Comparison of ENCODE assay signal across 8 cellular contexts in genomic region chr13:41059466-41059865, GRCh38. TPM values are rescaled to one million over a fixed set of nuclear protein-coding genes. Genes with fewer than 3 reads are reported as not detected.
A peak's percentile ranks its signal among the peaks of the same experiment; 100 is the strongest.
DNase-seq lines count a peak whose midpoint lies in the region; TF ChIP-seq lines count a peak whose summit lies in the region.

No MANE protein-coding gene starts in this region.

- peak overlapping the region; percentile 99 for H3K27ac Mint-ChIP-seq in T-helper 2 cell treated with Interferon-gamma antibody and Interleukin-4, amounts not matched to agents 5 μg/mL and 100 μg/mL, for 36 hours

- H4K8ac ChIP-seq in trophoblast cell (ENCODE audit: low read depth, low read length) = no peak overlapping the region

- POLR2A ChIA-PET in RWPE1 (lab: Yijun Ruan, JAX; ENCODE audit: low non-redundant PET) = no interaction called here

- H2AK5ac ChIP-seq in trophoblast cell (ENCODE audit: low read length) = no peak overlapping the region

- H3K9me3 Mint-ChIP-seq in T-helper 2 cell treated with Interferon-gamma antibody and Interleukin-4, amounts not matched to agents 5 μg/mL and 100 μg/mL, for 36 hours = no peaks in the 10 kb centered on the region

- CTCF ChIA-PET in RWPE1 (lab: Yijun Ruan, JAX) = interaction anchor here (0.6 to 0.8 kb wide), 2 partner anchors 17 to 108 kb away, joined by 4 to 5 read pairs; no protein-coding TSS in a partner anchor

- H3K4me3 ChIP-seq in esophagus (ENCODE audit: low read depth in 1 of 2, low read length in 2 of 2) (peak overlapping the region; percentile 95 to 98), trophoblast cell (ENCODE audit: low read depth, low read length) (no peak overlapping the region)

- H3K9ac ChIP-seq in trophoblast cell (ENCODE audit: low read length) = no peak overlapping the region

- H2BK5ac ChIP-seq in trophoblast cell (ENCODE audit: low read depth, low read length, poor library complexity) = peak overlapping the region; percentile 28

- no peak overlapping the region for H4K91ac ChIP-seq in trophoblast cell (ENCODE audit: low read depth, low read length)

- H3K18ac ChIP-seq in trophoblast cell (ENCODE audit: low read length) = no peak overlapping the region

- no peaks in the 10 kb centered on the region for H3K27me3 Mint-ChIP-seq in T-helper 2 cell treated with Interferon-gamma antibody and Interleukin-4, amounts not matched to agents 5 μg/mL and 100 μg/mL, for 36 hours (ENCODE audit: low read depth)

- H3K27me3 ChIP-seq in esophagus (ENCODE audit: control insufficient read depth in 1 of 2, insufficient read depth in 2 of 2, low read length in 2 of 2) = no peaks in the 10 kb centered on the region
- H3K27me3 ChIP-seq in trophoblast cell (ENCODE audit: insufficient read depth, low read length) = no peaks in the 10 kb centered on the region

- no peak for TF ChIP-seq CTCF in RWPE1 (conservative IDR thresholded peaks at IDR 0.05; ENCODE audit: low read depth)

- peaks cover 22% of the 10 kb centered on the region for H3K79me1 ChIP-seq in trophoblast cell (ENCODE audit: low read length)

- peaks cover 49% of the 10 kb centered on the region for H3K4me1 Mint-ChIP-seq in T-helper 2 cell treated with Interferon-gamma antibody and Interleukin-4, amounts not matched to agents 5 μg/mL and 100 μg/mL, for 36 hours (ENCODE audit: low read depth)

- peak overlapping the region; percentile 99 for H3K4me3 Mint-ChIP-seq in T-helper 2 cell treated with Interferon-gamma antibody and Interleukin-4, amounts not matched to agents 5 μg/mL and 100 μg/mL, for 36 hours

- H3K36me3 ChIP-seq in esophagus (ENCODE audit: control insufficient read depth in 2 of 2, insufficient read depth in 2 of 2, low read length in 1 of 2) (no peaks in the 10 kb centered on the region), trophoblast cell (ENCODE audit: control insufficient read depth in 1 of 2, insufficient read depth in 2 of 2, low read length in 2 of 2) (peaks cover 0 to 2% of the 10 kb centered on the region in 2 experiments)

- WGBS in esophagus, 2 donors = 2 to 3% methylated on average over 6 of the region's 6 CpGs
- WGBS in trophoblast cell (ENCODE audit: extremely low coverage, insufficient coverage, insufficient read length) = no CpG with 5 or more reads among the region's 6 CpGs

- peak overlapping the region; percentile 84 for H3K4ac ChIP-seq in trophoblast cell (ENCODE audit: low read depth, low read length)

- H3K27ac ChIP-seq in RWPE1 (peak overlapping the region; percentile 98), esophagus (ENCODE audit: low read depth in 2 of 2, low read length in 1 of 2) (peak overlapping the region; percentile 99 to 100), trophoblast cell (ENCODE audit: low read depth, low read length) (peak overlapping the region; percentile 99)

- no peak for DNase-seq in T-helper 2 cell treated with Interferon-gamma antibody and Interleukin-4, amounts not matched to agents 5 μg/mL and 100 μg/mL, for 36 hours (ENCODE audit: low spot score)
- DNase-seq in T-helper 2 cell (no peak), RWPE1 (ENCODE audit: low spot score) (no peak), trophoblast cell (no peak), hepatic stellate cell (ENCODE audit: low spot score) (no peak), NCI-H187 treated with DMSO at 0.1 percent for 48 hours (lab: John Stamatoyannopoulos, UW) (no peak), NCI-H2107 (lab: John Stamatoyannopoulos, UW) (no peak)

- H3K9me3 ChIP-seq in esophagus (ENCODE audit: control insufficient read depth in 2 of 2, insufficient read depth in 1 of 2, low read depth in 1 of 2, low read length in 1 of 2) (no peaks in the 10 kb centered on the region), trophoblast cell (ENCODE audit: insufficient read depth, low read depth, low read length) (no peaks in the 10 kb centered on the region)

- no peak overlapping the region for H2AFZ ChIP-seq in trophoblast cell (ENCODE audit: insufficient read depth, low read length, poor library complexity)

- peaks cover 22% of the 10 kb centered on the region for H3K79me2 ChIP-seq in trophoblast cell (ENCODE audit: control insufficient read depth, insufficient read depth, low read length, poor library complexity)

- H3K36me3 Mint-ChIP-seq in T-helper 2 cell treated with Interferon-gamma antibody and Interleukin-4, amounts not matched to agents 5 μg/mL and 100 μg/mL, for 36 hours (ENCODE audit: low read depth) = peaks cover 12% of the 10 kb centered on the region

- no peak overlapping the region for H2BK120ac ChIP-seq in trophoblast cell (ENCODE audit: insufficient read depth, low read length, poor library complexity)

- no peak overlapping the region for H2BK12ac ChIP-seq in trophoblast cell (ENCODE audit: low read length)

- H3K23ac ChIP-seq in trophoblast cell (ENCODE audit: low read length) = no peak overlapping the region

- no peak overlapping the region for H3K14ac ChIP-seq in trophoblast cell (ENCODE audit: low read length)

- H3K4me2 ChIP-seq in trophoblast cell (ENCODE audit: low read length) = peak overlapping the region; percentile 80

- no peak overlapping the region for H4K12ac ChIP-seq in trophoblast cell (ENCODE audit: low read depth, low read length)

- no peaks in the 10 kb centered on the region for H3K4me1 ChIP-seq in esophagus (ENCODE audit: control insufficient read depth in 2 of 2, insufficient read depth in 2 of 2, low read length in 1 of 2)
- peaks cover 5 to 7% of the 10 kb centered on the region in 2 experiments for H3K4me1 ChIP-seq in trophoblast cell (ENCODE audit: control insufficient read depth in 1 of 2, insufficient read depth in 2 of 2, low read length in 2 of 2)

RNA-seq across cellular contexts. Expression of gene WBP4, which starts 1.8 kb away (rescaled TPM):
- 1 to 10 TPM; 7.8 to 9.5 TPM for polyA plus RNA-seq in esophagus
- polyA plus RNA-seq in trophoblast cell (2013) = 14.3 and 14.8 TPM in 2 replicates

RNA-seq across cellular contexts. Expression of gene ELF1, which starts 40.4 kb away (rescaled TPM):
- polyA plus RNA-seq in esophagus = 10 to 100 TPM; 12.1 to 34.0 TPM
- polyA plus RNA-seq in trophoblast cell (2013) = 55.9 and 56.2 TPM in 2 replicates
